ENCODE assay signal across 22 cellular contexts in the genomic region with DNA sequence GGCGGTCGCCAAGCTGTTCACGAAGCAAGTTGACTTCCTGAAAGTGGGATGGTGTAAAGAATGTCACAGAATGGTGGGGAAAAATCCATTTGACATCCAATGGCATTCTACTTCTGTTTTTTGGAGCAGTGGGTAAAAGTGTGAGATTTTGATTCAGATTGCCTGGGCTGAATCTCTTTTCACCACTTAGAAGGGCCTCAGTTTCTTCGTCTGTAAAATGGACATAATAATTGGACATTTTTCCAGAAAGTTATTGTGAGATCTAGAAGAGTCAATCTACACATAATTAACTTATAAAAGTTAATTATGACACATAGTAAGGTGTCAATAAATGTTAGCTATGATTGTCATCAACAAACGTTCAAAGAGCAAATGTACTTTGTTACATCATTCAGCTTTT. TPM values are rescaled to one million over a fixed set of nuclear protein-coding genes. Genes with fewer than 3 reads are reported as not detected.
"Had no signal": no experiment of that assay in that cellular context is flagged by ENCODE, and none has a peak within 500 bp of the region (broad histone marks: within the 10 kb centered on the region; RNA-seq: fewer than 3 reads in every experiment).

No MANE protein-coding gene starts in this region.

- H3K27ac ChIP-seq: gastroesophageal sphincter, pancreas, skin epidermis, tibial nerve had no signal

- H3K36me3 Mint-ChIP-seq: activated naive CD8-positive, alpha-beta T cell; brain had no signal

- H3K4me3 Mint-ChIP-seq: activated CD8-positive, alpha-beta T cell treated with anti-CD3 and anti-CD28 coated beads for 36 hours; activated naive CD8-positive, alpha-beta T cell; dendritic cell treated with granulocyte-macrophage colony-stimulating factor and Interleukin-4, amounts not matched to agents 40 ng/mL and 50 ng/mL, for 4 days; endodermal cell; neural crest cell; T-helper 1 cell treated with Interleukin-12 subunit alpha and Interleukin-12 subunit beta and Interleukin-4 antibody, amounts not matched to agents 30 μg/mL and 1 μg/mL, for 36 hours had no signal

- H3K4me3 ChIP-seq: gastroesophageal sphincter, pancreas, skin epidermis, tibial nerve had no signal

- H3K9me3 Mint-ChIP-seq: activated CD8-positive, alpha-beta T cell treated with anti-CD3 and anti-CD28 coated beads for 36 hours; dendritic cell treated with granulocyte-macrophage colony-stimulating factor and Interleukin-4, amounts not matched to agents 40 ng/mL and 50 ng/mL, for 4 days; endodermal cell; neural crest cell; T-helper 1 cell treated with Interleukin-12 subunit alpha and Interleukin-12 subunit beta and Interleukin-4 antibody, amounts not matched to agents 30 μg/mL and 1 μg/mL, for 36 hours had no signal

- H3K36me3 ChIP-seq: gastroesophageal sphincter, pancreas, tibial nerve had no signal

- H3K9me3 ChIP-seq: gastroesophageal sphincter, pancreas, tibial nerve had no signal

- H3K27ac Mint-ChIP-seq: activated CD8-positive, alpha-beta T cell treated with anti-CD3 and anti-CD28 coated beads for 36 hours; activated naive CD8-positive, alpha-beta T cell; dendritic cell treated with granulocyte-macrophage colony-stimulating factor and Interleukin-4, amounts not matched to agents 40 ng/mL and 50 ng/mL, for 4 days; endodermal cell; T-helper 1 cell treated with Interleukin-12 subunit alpha and Interleukin-12 subunit beta and Interleukin-4 antibody, amounts not matched to agents 30 μg/mL and 1 μg/mL, for 36 hours had no signal

- DNase-seq: activated CD4-positive, alpha-beta T cell treated with anti-CD3 and anti-CD28 coated beads for 48 hours; activated CD8-positive, alpha-beta memory T cell treated with anti-CD3 and anti-CD28 coated beads, Interleukin-2, amount 50 U/mL, for 4 hours; activated CD8-positive, alpha-beta T cell treated with anti-CD3 and anti-CD28 coated beads for 36 hours; activated gamma-delta T cell; activated T-cell treated with anti-CD3 and anti-CD28 coated beads, Interleukin-2, amount 50 U/mL, for 48 hours; endodermal cell; mammary epithelial cell; pancreas; stimulated activated CD4-positive, alpha-beta T cell treated with anti-CD3 and anti-CD28 coated beads, Interleukin-4, amount 100 ng/mL, for 24 hours; stimulated activated naive CD4-positive, alpha-beta T cell had no signal

RNA-seq across cellular contexts. Expression of gene KRT40, which starts 3.0 kb away (rescaled TPM):
- total RNA-seq: activated CD8-positive, alpha-beta T cell treated with anti-CD3 and anti-CD28 coated beads for 36 hours; endodermal cell; epithelial cell of proximal tubule; gastroesophageal sphincter; left lobe of liver; neural crest cell; renal cortical epithelial cell; subcutaneous adipose tissue; tibial nerve had no signal

RNA-seq across cellular contexts. Expression of gene KRTAP3-3, which starts 12.8 kb away (rescaled TPM):
- total RNA-seq: activated CD8-positive, alpha-beta T cell treated with anti-CD3 and anti-CD28 coated beads for 36 hours; endodermal cell; epithelial cell of proximal tubule; gastroesophageal sphincter; left lobe of liver; mammary epithelial cell; neural crest cell; pancreas; renal cortical epithelial cell; subcutaneous adipose tissue; tibial nerve had no signal

RNA-seq across cellular contexts. Expression of gene KRT39, which starts 14.4 kb away (rescaled TPM):
- total RNA-seq: activated CD8-positive, alpha-beta T cell treated with anti-CD3 and anti-CD28 coated beads for 36 hours; endodermal cell; epithelial cell of proximal tubule; gastroesophageal sphincter; left lobe of liver; neural crest cell; pancreas; renal cortical epithelial cell; subcutaneous adipose tissue; tibial nerve had no signal

RNA-seq across cellular contexts. Expression of gene KRTAP3-2, which starts 18.6 kb away (rescaled TPM):
- total RNA-seq: activated CD8-positive, alpha-beta T cell treated with anti-CD3 and anti-CD28 coated beads for 36 hours; endodermal cell; epithelial cell of proximal tubule; gastroesophageal sphincter; left lobe of liver; mammary epithelial cell; neural crest cell; pancreas; renal cortical epithelial cell; subcutaneous adipose tissue; tibial nerve had no signal

RNA-seq across cellular contexts. Expression of gene KRTAP3-1, which starts 27.8 kb away (rescaled TPM):
- total RNA-seq: activated CD8-positive, alpha-beta T cell treated with anti-CD3 and anti-CD28 coated beads for 36 hours; endodermal cell; epithelial cell of proximal tubule; gastroesophageal sphincter; left lobe of liver; mammary epithelial cell; neural crest cell; pancreas; renal cortical epithelial cell; subcutaneous adipose tissue; tibial nerve had no signal
